In the genomic region with DNA sequence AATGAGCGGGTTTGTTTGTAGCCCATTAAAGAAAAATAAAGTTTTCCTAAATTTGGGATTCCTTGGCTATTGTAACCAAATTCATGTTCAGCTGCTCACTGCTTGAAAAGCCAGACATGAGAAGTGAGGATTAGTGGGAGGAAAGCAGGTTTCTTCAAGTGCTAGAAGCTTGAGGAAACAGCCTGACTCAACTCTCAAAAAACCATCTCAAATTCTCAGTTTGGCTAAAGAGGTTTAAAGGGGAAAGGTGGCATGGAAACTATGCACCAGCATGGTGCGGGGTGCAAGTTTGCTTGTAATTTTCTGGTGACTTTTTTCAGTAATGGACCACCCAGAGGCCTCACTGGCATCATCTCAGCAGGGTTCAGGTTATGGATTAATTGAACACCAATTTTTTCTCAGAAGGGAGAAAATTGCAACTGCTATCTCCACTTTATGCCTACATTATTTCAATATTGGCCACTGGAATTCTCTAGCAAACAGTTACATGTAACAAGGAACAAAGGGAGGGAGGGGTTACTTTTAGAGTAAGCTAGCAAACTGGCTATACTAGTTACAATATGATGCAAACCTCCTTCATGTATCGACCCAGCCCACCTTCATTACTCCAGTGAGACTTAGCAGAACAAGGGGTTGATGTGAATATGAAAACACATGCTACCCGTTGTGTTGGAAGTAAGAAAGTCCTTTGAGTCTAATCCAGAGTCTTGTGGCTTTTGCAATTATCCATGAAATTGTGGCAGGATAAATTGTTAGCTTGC, we compare ENCODE assay signal across 20 cellular contexts.
"Had no signal": no experiment of that assay in that cellular context is flagged by ENCODE, and none has a peak within 500 bp of the region (broad histone marks: within the 10 kb centered on the region; RNA-seq: fewer than 3 reads in every experiment).

No MANE protein-coding gene starts in this region.

- H3K4me3 ChIP-seq: K562 had no signal

- H3K27me3 Mint-ChIP-seq: activated naive CD8-positive, alpha-beta T cell; central memory CD8-positive, alpha-beta T cell had no signal

- H3K4me1 Mint-ChIP-seq: activated T-helper 17 cell treated with anti-CD3 and anti-CD28 coated beads, Interleukin-2, amount 50 U/mL, for 72 hours; central memory CD8-positive, alpha-beta T cell had no signal

- H3K27ac Mint-ChIP-seq: activated naive CD4-positive, alpha-beta T cell treated with anti-CD3 and anti-CD28 coated beads for 36 hours; activated naive CD8-positive, alpha-beta T cell; activated T-helper 17 cell treated with anti-CD3 and anti-CD28 coated beads, Interleukin-2, amount 50 U/mL, for 72 hours had no signal

- H3K4me3 Mint-ChIP-seq: activated naive CD4-positive, alpha-beta T cell treated with anti-CD3 and anti-CD28 coated beads for 36 hours; activated naive CD8-positive, alpha-beta T cell; activated T-helper 17 cell treated with anti-CD3 and anti-CD28 coated beads, Interleukin-2, amount 50 U/mL, for 72 hours; central memory CD8-positive, alpha-beta T cell had no signal

- H3K36me3 Mint-ChIP-seq: activated naive CD8-positive, alpha-beta T cell had no signal

- FAIRE-seq: K562 had no signal

- DNase-seq: activated CD4-positive, CD25-positive, alpha-beta regulatory T cell; activated gamma-delta T cell; activated naive CD4-positive, alpha-beta T cell treated with anti-CD3 and anti-CD28 coated beads for 36 hours; activated T-cell treated with anti-CD3 and anti-CD28 coated beads for 4 hours; activated T-cell treated with anti-CD3 and anti-CD28 coated beads, Interleukin-2, amount 50 U/mL, for 48 hours; aorta; Karpas-422; NCI-H1105 treated with DMSO at 0.1 percent for 48 hours; NCI-H1436 treated with DMSO at 0.1 percent for 48 hours; NCI-H187; NCI-H2081; NCI-H446; SHP77 treated with DMSO at 0.1 percent for 48 hours; T-helper 2 cell; T1000 had no signal

- H3K27ac ChIP-seq: VCaP had no signal

- H3K9me3 Mint-ChIP-seq: activated naive CD4-positive, alpha-beta T cell treated with anti-CD3 and anti-CD28 coated beads for 36 hours; activated T-helper 17 cell treated with anti-CD3 and anti-CD28 coated beads, Interleukin-2, amount 50 U/mL, for 72 hours; central memory CD8-positive, alpha-beta T cell had no signal

- ATAC-seq: activated T-helper 17 cell treated with anti-CD3 and anti-CD28 coated beads, Interleukin-2, amount 50 U/mL, for 72 hours; K562 had no signal
